In genomic region chr16:64356267-64356666, GRCh38 we compare ENCODE assay signal across 15 cellular contexts.
DNase-seq lines count a peak whose midpoint lies in the region; ATAC-seq, FAIRE-seq and TF ChIP-seq lines count a peak whose summit lies in the region.
"Had no signal": no experiment of that assay in that cellular context is flagged by ENCODE, and none has a peak within 500 bp of the region (broad histone marks: within the 10 kb centered on the region; RNA-seq: fewer than 3 reads in every experiment).

No MANE protein-coding gene starts in this region.

- H4K5ac ChIP-seq in mesendoderm (ENCODE audit: low read length): no peak overlapping the region

- no peak overlapping the region for H3K23ac ChIP-seq in mesendoderm (ENCODE audit: low read length)

- no peaks in the 10 kb centered on the region for H3K79me2 ChIP-seq in mesendoderm (ENCODE audit: control insufficient read depth, insufficient read depth, low read length)

- no peak for TF ChIP-seq EP300 in A549 (IDR thresholded peaks at IDR 0.05)

- no peak overlapping the region for H4K8ac ChIP-seq in mesendoderm (ENCODE audit: low read depth, low read length)

- H3K4me3 ChIP-seq in A549 (no peak overlapping the region), kidney (ENCODE audit: low read length in 2 of 2) (no peak overlapping the region), mesendoderm (ENCODE audit: low read length) (no peak overlapping the region)

- 57% methylated on average over 1 of the region's 1 CpG for WGBS in A549 (ENCODE audit: missing lambda C conversion rate)
- no CpG with 5 or more reads among the region's 1 CpG for WGBS in mesendoderm (ENCODE audit: extremely low coverage, insufficient coverage, low lambda C conversion rate)

- no peaks in the 10 kb centered on the region for H3K9me3 Mint-ChIP-seq in HFFc6
- peaks cover 15% of the 10 kb centered on the region for H3K9me3 Mint-ChIP-seq in activated CD8-positive, alpha-beta T cell treated with anti-CD3 and anti-CD28 coated beads, Interleukin-2, amount 10 ng/mL, durations not matched to agents 7 days and 5 days (ENCODE audit: insufficient read depth)
- peaks cover 6% of the 10 kb centered on the region for H3K9me3 Mint-ChIP-seq in stimulated activated memory B cell treated with anti-CD40 and anti-IgM and Interleukin-4, amounts not matched to agents 10 μg/mL and 1 μg/mL and 100 μg/mL, for 72 hours
- H3K9me3 Mint-ChIP-seq in activated CD8-positive, alpha-beta T cell treated with anti-CD3 and anti-CD28 coated beads for 36 hours: peaks cover 11% of the 10 kb centered on the region

- intact Hi-C loops in kidney (cut with DNase I): no loop called here
- intact Hi-C loops in activated CD8-positive, alpha-beta T cell treated with anti-CD3 and anti-CD28 coated beads for 36 hours (cut with micrococcal nuclease): no loop called here

- H3K56ac ChIP-seq in mesendoderm (ENCODE audit: low read length): no peak overlapping the region

- peak in 1 of 2 experiments; percentile 1 for DNase-seq in A549 (ENCODE audit: low read depth in 1 of 2, low spot score in 1 of 2)
- DNase-seq in HFFc6: peak; percentile 89
- peak; percentile 34 for DNase-seq in astrocyte of the hippocampus (ENCODE audit: low read depth, low spot score)
- DNase-seq in kidney: no peak
- no peak for DNase-seq in mesendoderm
- no peak for DNase-seq in activated CD8-positive, alpha-beta T cell treated with anti-CD3 and anti-CD28 coated beads, Interleukin-2, amount 10 ng/mL, durations not matched to agents 7 days and 5 days
- DNase-seq in activated CD8-positive, alpha-beta T cell treated with anti-CD3 and anti-CD28 coated beads for 36 hours: no peak
- DNase-seq: activated CD4-positive, CD25-positive, alpha-beta regulatory T cell; BE2C; GDM1; KBM-7; SIG-M5 had no signal

- peaks cover 43% of the 10 kb centered on the region for H3K4me1 Mint-ChIP-seq in HFFc6 (ENCODE audit: low read depth)
- no peaks in the 10 kb centered on the region for H3K4me1 Mint-ChIP-seq in activated CD8-positive, alpha-beta T cell treated with anti-CD3 and anti-CD28 coated beads, Interleukin-2, amount 10 ng/mL, durations not matched to agents 7 days and 5 days (ENCODE audit: low read depth)
- no peaks in the 10 kb centered on the region for H3K4me1 Mint-ChIP-seq in stimulated activated memory B cell treated with anti-CD40 and anti-IgM and Interleukin-4, amounts not matched to agents 10 μg/mL and 1 μg/mL and 100 μg/mL, for 72 hours
- H3K4me1 Mint-ChIP-seq in activated CD8-positive, alpha-beta T cell treated with anti-CD3 and anti-CD28 coated beads for 36 hours (ENCODE audit: low read depth): no peaks in the 10 kb centered on the region
- H3K4me1 Mint-ChIP-seq: central memory CD8-positive, alpha-beta T cell had no signal

- peak overlapping the region; percentile 60 for H3K27ac Mint-ChIP-seq in HFFc6
- H3K27ac Mint-ChIP-seq in activated CD8-positive, alpha-beta T cell treated with anti-CD3 and anti-CD28 coated beads, Interleukin-2, amount 10 ng/mL, durations not matched to agents 7 days and 5 days: no peak overlapping the region
- H3K27ac Mint-ChIP-seq in stimulated activated memory B cell treated with anti-CD40 and anti-IgM and Interleukin-4, amounts not matched to agents 10 μg/mL and 1 μg/mL and 100 μg/mL, for 72 hours: no peak overlapping the region
- no peak overlapping the region for H3K27ac Mint-ChIP-seq in activated CD8-positive, alpha-beta T cell treated with anti-CD3 and anti-CD28 coated beads for 36 hours
- H3K27ac Mint-ChIP-seq: progenitor cell of endocrine pancreas had no signal

- no peaks in the 10 kb centered on the region for H3K4me1 ChIP-seq in A549
- H3K4me1 ChIP-seq in kidney (ENCODE audit: control insufficient read depth in 1 of 2, insufficient read depth in 1 of 2, low read depth in 1 of 2, low read length in 2 of 2): peaks cover 0 to 5% of the 10 kb centered on the region in 2 donors
- H3K4me1 ChIP-seq in mesendoderm (ENCODE audit: control insufficient read depth, low read depth, low read length): no peaks in the 10 kb centered on the region
- H3K4me1 ChIP-seq: BE2C had no signal

- no peak for ATAC-seq in A549
- no peak for ATAC-seq in activated CD8-positive, alpha-beta T cell treated with anti-CD3 and anti-CD28 coated beads, Interleukin-2, amount 10 ng/mL, durations not matched to agents 7 days and 5 days
- no peak for ATAC-seq in stimulated activated memory B cell treated with anti-CD40 and anti-IgM and Interleukin-4, amounts not matched to agents 10 μg/mL and 1 μg/mL and 100 μg/mL, for 72 hours
- ATAC-seq in activated CD8-positive, alpha-beta T cell treated with anti-CD3 and anti-CD28 coated beads for 36 hours: no peak

- no peak overlapping the region for H2AK5ac ChIP-seq in mesendoderm (ENCODE audit: low read length)

- POLR2A ChIA-PET in A549 (lab: Yijun Ruan, JAX): no interaction called here
- POLR2A ChIA-PET in activated CD8-positive, alpha-beta T cell treated with anti-CD3 and anti-CD28 coated beads, Interleukin-2, amount 10 ng/mL, durations not matched to agents 7 days and 5 days (lab: Charles Lee): no interaction called here
- POLR2A ChIA-PET in activated CD8-positive, alpha-beta T cell treated with anti-CD3 and anti-CD28 coated beads for 36 hours (lab: Charles Lee): no interaction called here

- FAIRE-seq in A549 (lab: Jason Lieb, UNC) (no peak), kidney (lab: Jason Lieb, UNC) (peak; percentile 56)

- no peaks in the 10 kb centered on the region for H3K36me3 ChIP-seq in kidney (ENCODE audit: control insufficient read depth in 1 of 2, insufficient read depth in 2 of 2, low read length in 2 of 2)
- no peaks in the 10 kb centered on the region for H3K36me3 ChIP-seq in mesendoderm (ENCODE audit: control insufficient read depth, insufficient read depth, low read length)
- H3K36me3 ChIP-seq: BE2C had no signal

- no peak overlapping the region for H2BK5ac ChIP-seq in mesendoderm (ENCODE audit: low read length)

- no peak overlapping the region for H3K4ac ChIP-seq in mesendoderm (ENCODE audit: low read depth, low read length)

- H2BK120ac ChIP-seq in mesendoderm (ENCODE audit: low read depth, low read length): no peak overlapping the region

- H3K18ac ChIP-seq in mesendoderm (ENCODE audit: low read length): no peak overlapping the region

- H3K36me3 Mint-ChIP-seq in HFFc6 (ENCODE audit: low read depth): no peaks in the 10 kb centered on the region
- no peaks in the 10 kb centered on the region for H3K36me3 Mint-ChIP-seq in activated CD8-positive, alpha-beta T cell treated with anti-CD3 and anti-CD28 coated beads, Interleukin-2, amount 10 ng/mL, durations not matched to agents 7 days and 5 days (ENCODE audit: low read depth)
- H3K36me3 Mint-ChIP-seq in stimulated activated memory B cell treated with anti-CD40 and anti-IgM and Interleukin-4, amounts not matched to agents 10 μg/mL and 1 μg/mL and 100 μg/mL, for 72 hours: no peaks in the 10 kb centered on the region
- no peaks in the 10 kb centered on the region for H3K36me3 Mint-ChIP-seq in activated CD8-positive, alpha-beta T cell treated with anti-CD3 and anti-CD28 coated beads for 36 hours (ENCODE audit: low read depth)

- CTCF ChIA-PET in A549 (lab: Yijun Ruan, JAX): interaction anchor here (0.7 to 1.2 kb wide), 3 partner anchors 10 to 384 kb away, joined by 3 read pairs; no protein-coding TSS in a partner anchor
- CTCF ChIA-PET in activated CD8-positive, alpha-beta T cell treated with anti-CD3 and anti-CD28 coated beads, Interleukin-2, amount 10 ng/mL, durations not matched to agents 7 days and 5 days (lab: Charles Lee): interaction anchor here (0.7 kb wide), 1 partner anchor 29 kb away, joined by 3 read pairs; no protein-coding TSS in a partner anchor
- CTCF ChIA-PET in activated CD8-positive, alpha-beta T cell treated with anti-CD3 and anti-CD28 coated beads for 36 hours (lab: Charles Lee): no interaction called here

- TF ChIP-seq CTCF in A549 (IDR thresholded peaks at IDR 0.05): no peak
- TF ChIP-seq CTCF in HFFc6 (IDR thresholded peaks at IDR 0.05): no peak
- TF ChIP-seq CTCF in kidney (IDR thresholded peaks at IDR 0.05; ENCODE audit: borderline replicate concordance, extremely low read depth, insufficient read depth): no peak
- TF ChIP-seq CTCF in activated CD8-positive, alpha-beta T cell treated with anti-CD3 and anti-CD28 coated beads for 36 hours (IDR thresholded peaks at IDR 0.05): no peak

- no peak overlapping the region for H3K9ac ChIP-seq in kidney (ENCODE audit: low read length in 2 of 2)
- H3K9ac ChIP-seq in mesendoderm (ENCODE audit: low read length): no peak overlapping the region

- no peaks in the 10 kb centered on the region for H3K27me3 ChIP-seq in mesendoderm (ENCODE audit: insufficient read depth, low read length, poor library complexity)
- H3K27me3 ChIP-seq: BE2C had no signal

- no peak overlapping the region for H2BK15ac ChIP-seq in mesendoderm (replicated peaks; ENCODE audit: low read depth)

- peaks cover 2% of the 10 kb centered on the region for H3K27me3 Mint-ChIP-seq in HFFc6 (ENCODE audit: insufficient read depth)
- H3K27me3 Mint-ChIP-seq in activated CD8-positive, alpha-beta T cell treated with anti-CD3 and anti-CD28 coated beads, Interleukin-2, amount 10 ng/mL, durations not matched to agents 7 days and 5 days (ENCODE audit: low read depth): no peaks in the 10 kb centered on the region
- H3K27me3 Mint-ChIP-seq in stimulated activated memory B cell treated with anti-CD40 and anti-IgM and Interleukin-4, amounts not matched to agents 10 μg/mL and 1 μg/mL and 100 μg/mL, for 72 hours: no peaks in the 10 kb centered on the region
- no peaks in the 10 kb centered on the region for H3K27me3 Mint-ChIP-seq in activated CD8-positive, alpha-beta T cell treated with anti-CD3 and anti-CD28 coated beads for 36 hours
- H3K27me3 Mint-ChIP-seq: central memory CD8-positive, alpha-beta T cell had no signal

- H3K4me3 Mint-ChIP-seq in HFFc6: peak overlapping the region; percentile 20; the same call in 1 of the 2 replicates
- no peak overlapping the region for H3K4me3 Mint-ChIP-seq in activated CD8-positive, alpha-beta T cell treated with anti-CD3 and anti-CD28 coated beads, Interleukin-2, amount 10 ng/mL, durations not matched to agents 7 days and 5 days
- H3K4me3 Mint-ChIP-seq in stimulated activated memory B cell treated with anti-CD40 and anti-IgM and Interleukin-4, amounts not matched to agents 10 μg/mL and 1 μg/mL and 100 μg/mL, for 72 hours: no peak overlapping the region
- H3K4me3 Mint-ChIP-seq in activated CD8-positive, alpha-beta T cell treated with anti-CD3 and anti-CD28 coated beads for 36 hours: no peak overlapping the region
- H3K4me3 Mint-ChIP-seq: central memory CD8-positive, alpha-beta T cell had no signal

- H3K79me1 ChIP-seq in mesendoderm (ENCODE audit: low read length): no peaks in the 10 kb centered on the region

- TF ChIP-seq POLR2A in A549 (IDR thresholded peaks at IDR 0.05; ENCODE audit: low read length): no peak

- no peak for TF ChIP-seq RAD21 in A549 (conservative IDR thresholded peaks at IDR 0.05 in 1 of 2, IDR thresholded peaks at IDR 0.05 in 1 of 2)

- H3K27ac ChIP-seq in A549: no peak overlapping the region
- H3K27ac ChIP-seq in kidney (ENCODE audit: low read depth in 2 of 2, low read length in 2 of 2): no peak overlapping the region
- no peak overlapping the region for H3K27ac ChIP-seq in mesendoderm (ENCODE audit: low read depth, low read length)

- H3K9me3 ChIP-seq in A549 (no peaks in the 10 kb centered on the region; the same call in 2 of the 3 replicates), kidney (ENCODE audit: control insufficient read depth in 1 of 2, low read length in 2 of 2) (no peaks in the 10 kb centered on the region)
- H3K9me3 ChIP-seq: BE2C had no signal

- H3K4me2 ChIP-seq in A549 (no peak overlapping the region), mesendoderm (ENCODE audit: low read length) (no peak overlapping the region)

Comparison
In these comparisons a context has a peak if more than half of its experiments do, and no peak if none do; other contexts are left out.
1. DNase-seq: peak in HFFc6 (single experiment) and astrocyte of the hippocampus (single experiment); none in kidney (single experiment), mesendoderm (single experiment), activated CD8-positive, alpha-beta T cell treated with anti-CD3 and anti-CD28 coated beads, Interleukin-2, amount 10 ng/mL, durations not matched to agents 7 days and 5 days (single experiment) and activated CD8-positive, alpha-beta T cell treated with anti-CD3 and anti-CD28 coated beads for 36 hours (single experiment).